Comparison of ENCODE assay signal across 8 cellular contexts in the genomic region with DNA sequence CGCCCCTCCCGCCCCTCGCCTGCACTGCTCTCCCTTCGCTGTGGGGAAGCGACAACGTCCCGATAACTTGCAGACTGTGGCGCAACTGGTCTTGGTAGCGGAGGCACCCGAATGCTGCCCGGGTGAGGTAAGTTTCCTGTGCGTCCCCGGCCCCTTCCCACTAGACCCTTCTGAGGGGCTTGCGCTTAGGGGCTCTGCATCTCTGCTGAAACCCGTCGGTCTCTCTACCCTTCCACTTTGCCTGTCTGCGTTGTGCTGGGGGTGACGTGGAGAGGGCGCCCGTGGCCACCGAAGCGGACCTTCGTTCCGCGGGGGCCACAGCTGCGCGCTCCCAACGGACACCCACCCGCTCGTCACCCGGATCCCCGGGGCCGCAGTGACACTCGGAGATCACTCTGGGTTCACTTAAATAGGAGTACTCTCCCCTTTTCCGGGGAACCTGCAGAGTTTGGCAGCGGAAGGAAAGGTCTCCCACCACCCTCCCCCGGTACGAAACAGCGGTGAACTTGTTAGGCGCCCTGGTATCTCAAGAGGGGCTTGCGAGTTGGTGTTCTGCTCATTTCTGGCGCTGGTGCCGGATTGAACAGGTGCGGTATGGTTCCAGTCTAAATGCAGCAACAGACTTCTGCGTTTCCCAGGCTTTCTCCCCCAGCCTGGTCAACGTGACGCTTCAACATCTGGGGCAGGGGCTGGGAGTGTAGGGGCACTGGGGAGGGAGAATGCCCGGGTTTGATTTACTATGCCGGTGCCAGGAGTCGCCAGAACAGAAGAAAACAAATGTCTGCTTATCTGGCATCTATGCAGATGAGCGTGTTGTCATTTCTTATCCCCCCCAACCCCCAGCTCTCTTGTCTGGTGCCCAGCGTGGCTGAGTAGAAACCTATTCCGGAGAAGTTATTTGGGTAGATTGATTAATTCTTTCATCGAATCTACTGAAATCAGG. TPM values are rescaled to one million over a fixed set of nuclear protein-coding genes. Genes with fewer than 3 reads are reported as not detected.
DNase-seq lines count a peak whose midpoint lies in the region; ATAC-seq and TF ChIP-seq lines count a peak whose summit lies in the region.

No MANE protein-coding gene starts in this region.

- TF ChIP-seq CTCF in SU-DHL-6 (IDR thresholded peaks at IDR 0.05; ENCODE audit: insufficient read depth, low read length, poor library complexity, severe bottlenecking) (no peak), natural killer cell (IDR thresholded peaks at IDR 0.05) (no peak)

- peaks cover 4% of the 10 kb centered on the region; the same call in 1 of the 2 replicates for H4K20me1 ChIP-seq in SU-DHL-6 (ENCODE audit: low read depth, low read length)

- no peak overlapping the region for H3K27ac ChIP-seq in SU-DHL-6 (ENCODE audit: low read depth, low read length)

- no peaks in the 10 kb centered on the region for H3K36me3 ChIP-seq in SU-DHL-6 (ENCODE audit: low read length)

- no peaks in the 10 kb centered on the region for H3F3A ChIP-seq in SU-DHL-6 (ENCODE audit: insufficient read depth)

- H3K27me3 ChIP-seq in SU-DHL-6 (ENCODE audit: low read length) = no peaks in the 10 kb centered on the region

- no peaks in the 10 kb centered on the region for H3K9me3 Mint-ChIP-seq in activated T-cell treated with anti-CD3 and anti-CD28 coated beads, Interleukin-2, amount 50 U/mL, for 4 hours
- no peaks in the 10 kb centered on the region for H3K9me3 Mint-ChIP-seq in natural killer cell

- peak overlapping the region; percentile 71 for H3K4me3 ChIP-seq in SU-DHL-6 (ENCODE audit: insufficient read depth, low read length, poor library complexity, severe bottlenecking)

- H3K27ac Mint-ChIP-seq in natural killer cell = no peak overlapping the region

- peak; percentile 9 to 20 for ATAC-seq in activated T-cell treated with anti-CD3 and anti-CD28 coated beads, Interleukin-2, amount 50 U/mL, for 4 hours
- ATAC-seq in HG03108 (IDR thresholded peaks at IDR 0.05; ENCODE audit: unreplicated experiment) (peak; percentile 7), esophagus mucosa (peak; percentile 17), natural killer cell (peak in 2 of 3 donors; percentile 30 to 43), GM19463 (IDR thresholded peaks at IDR 0.05; ENCODE audit: unreplicated experiment) (no peak)

- peak overlapping the region; percentile 88 for H3K4me2 ChIP-seq in SU-DHL-6 (ENCODE audit: low read depth, low read length, poor library complexity, severe bottlenecking)

- peaks cover 71% of the 10 kb centered on the region for H3K27me3 Mint-ChIP-seq in activated T-cell treated with anti-CD3 and anti-CD28 coated beads, Interleukin-2, amount 50 U/mL, for 4 hours (ENCODE audit: low read depth)
- H3K27me3 Mint-ChIP-seq in natural killer cell (ENCODE audit: low read depth in 2 of 2) = peaks cover 52 to 65% of the 10 kb centered on the region in 2 donors

- no peaks in the 10 kb centered on the region for H3K79me2 ChIP-seq in SU-DHL-6 (ENCODE audit: insufficient read depth, low read length)

- H2AFZ ChIP-seq in SU-DHL-6 (ENCODE audit: low read depth, low read length, severe bottlenecking) = peak overlapping the region; percentile 85

- intact Hi-C loops in natural killer cell (cut with micrococcal nuclease) = no loop called here

- H3K4me1 Mint-ChIP-seq in activated T-cell treated with anti-CD3 and anti-CD28 coated beads, Interleukin-2, amount 50 U/mL, for 4 hours (ENCODE audit: low read depth) = peaks cover 22% of the 10 kb centered on the region
- H3K4me1 Mint-ChIP-seq in natural killer cell = peaks cover 4 to 18% of the 10 kb centered on the region in 2 donors

- no peaks in the 10 kb centered on the region for H3K9me3 ChIP-seq in SU-DHL-6 (ENCODE audit: insufficient read depth, low read length)

- peak overlapping the region; percentile 82 for H3K4me3 Mint-ChIP-seq in activated T-cell treated with anti-CD3 and anti-CD28 coated beads, Interleukin-2, amount 50 U/mL, for 4 hours
- peak overlapping the region; percentile 84 for H3K4me3 Mint-ChIP-seq in natural killer cell

- no peaks in the 10 kb centered on the region for H3K9me2 ChIP-seq in SU-DHL-6 (replicated peaks; ENCODE audit: insufficient read depth, low read length)

- no peak for DNase-seq in activated T-cell treated with anti-CD3 and anti-CD28 coated beads, Interleukin-2, amount 50 U/mL, for 4 hours
- no peak for DNase-seq in activated T-cell treated with anti-CD3 and anti-CD28 coated beads, Interleukin-2, amount 50 U/mL, for 1 hour
- DNase-seq in natural killer cell (no peak), GDM1 (lab: John Stamatoyannopoulos, UW) (no peak)

- no peaks in the 10 kb centered on the region for H3K36me3 Mint-ChIP-seq in activated T-cell treated with anti-CD3 and anti-CD28 coated beads, Interleukin-2, amount 50 U/mL, for 4 hours (ENCODE audit: insufficient read depth)
- H3K36me3 Mint-ChIP-seq in natural killer cell = no peaks in the 10 kb centered on the region

- H3K9ac ChIP-seq in SU-DHL-6 (ENCODE audit: low read length) = peak overlapping the region; percentile 57

RNA-seq across cellular contexts. Expression of a gene that starts 0.9 kb away (rescaled TPM):
- 1 to 10 TPM in 1 of 3 donors, under 1 TPM in 2; 0.48 to 1.6 (median 0.57) TPM for total RNA-seq in activated T-cell treated with anti-CD3 and anti-CD28 coated beads, Interleukin-2, amount 50 U/mL, for 4 hours
- total RNA-seq in esophagus mucosa (1.3 TPM), natural killer cell (1 to 10 TPM in 2 of 3 donors, under 1 TPM in 1; 0.73 to 3.4 (median 1.3) TPM)
